2 cellular contexts compared by ENCODE assay signal in the genomic region with DNA sequence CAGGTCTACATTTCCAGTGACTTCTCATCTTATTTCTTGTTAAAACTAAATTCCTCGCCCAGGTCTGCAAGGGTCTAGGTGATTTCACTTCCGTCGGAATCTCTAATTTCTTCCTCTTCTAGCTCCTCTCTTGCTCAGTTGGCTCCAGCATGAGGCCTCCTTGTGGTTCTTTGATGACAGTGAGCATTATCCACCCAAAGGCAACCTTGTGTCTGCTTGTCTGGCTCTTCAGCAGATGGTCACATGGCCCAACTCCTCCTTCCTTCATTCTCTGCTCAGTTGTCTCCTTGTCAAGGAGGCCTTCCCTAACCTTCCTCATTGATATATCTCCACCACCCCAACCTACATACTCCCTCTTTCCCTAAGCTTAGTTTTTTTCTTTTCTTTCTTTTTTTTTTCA.
TF ChIP-seq lines count a peak whose summit lies in the region.

No MANE protein-coding gene starts in this region.

TF ChIP-seq in HCT116, 20 proteins besides CTCF, POLR2A, EP300 and RAD21:
- TF ChIP-seq, protein P1, sequence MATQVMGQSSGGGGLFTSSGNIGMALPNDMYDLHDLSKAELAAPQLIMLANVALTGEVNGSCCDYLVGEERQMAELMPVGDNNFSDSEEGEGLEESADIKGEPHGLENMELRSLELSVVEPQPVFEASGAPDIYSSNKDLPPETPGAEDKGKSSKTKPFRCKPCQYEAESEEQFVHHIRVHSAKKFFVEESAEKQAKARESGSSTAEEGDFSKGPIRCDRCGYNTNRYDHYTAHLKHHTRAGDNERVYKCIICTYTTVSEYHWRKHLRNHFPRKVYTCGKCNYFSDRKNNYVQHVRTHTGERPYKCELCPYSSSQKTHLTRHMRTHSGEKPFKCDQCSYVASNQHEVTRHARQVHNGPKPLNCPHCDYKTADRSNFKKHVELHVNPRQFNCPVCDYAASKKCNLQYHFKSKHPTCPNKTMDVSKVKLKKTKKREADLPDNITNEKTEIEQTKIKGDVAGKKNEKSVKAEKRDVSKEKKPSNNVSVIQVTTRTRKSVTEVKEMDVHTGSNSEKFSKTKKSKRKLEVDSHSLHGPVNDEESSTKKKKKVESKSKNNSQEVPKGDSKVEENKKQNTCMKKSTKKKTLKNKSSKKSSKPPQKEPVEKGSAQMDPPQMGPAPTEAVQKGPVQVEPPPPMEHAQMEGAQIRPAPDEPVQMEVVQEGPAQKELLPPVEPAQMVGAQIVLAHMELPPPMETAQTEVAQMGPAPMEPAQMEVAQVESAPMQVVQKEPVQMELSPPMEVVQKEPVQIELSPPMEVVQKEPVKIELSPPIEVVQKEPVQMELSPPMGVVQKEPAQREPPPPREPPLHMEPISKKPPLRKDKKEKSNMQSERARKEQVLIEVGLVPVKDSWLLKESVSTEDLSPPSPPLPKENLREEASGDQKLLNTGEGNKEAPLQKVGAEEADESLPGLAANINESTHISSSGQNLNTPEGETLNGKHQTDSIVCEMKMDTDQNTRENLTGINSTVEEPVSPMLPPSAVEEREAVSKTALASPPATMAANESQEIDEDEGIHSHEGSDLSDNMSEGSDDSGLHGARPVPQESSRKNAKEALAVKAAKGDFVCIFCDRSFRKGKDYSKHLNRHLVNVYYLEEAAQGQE (IDR thresholded peaks at IDR 0.05; ENCODE audit: low read depth) = no peak
- no peak for TF ChIP-seq EGR1 (IDR thresholded peaks at IDR 0.05; ENCODE audit: low read depth)
- TF ChIP-seq CEBPB (IDR thresholded peaks at IDR 0.05; ENCODE audit: low read depth) = no peak
- TF ChIP-seq, protein P2, sequence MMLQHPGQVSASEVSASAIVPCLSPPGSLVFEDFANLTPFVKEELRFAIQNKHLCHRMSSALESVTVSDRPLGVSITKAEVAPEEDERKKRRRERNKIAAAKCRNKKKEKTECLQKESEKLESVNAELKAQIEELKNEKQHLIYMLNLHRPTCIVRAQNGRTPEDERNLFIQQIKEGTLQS (IDR thresholded peaks at IDR 0.05) = no peak
- no peak for TF ChIP-seq EZH2phosphoT487 (IDR thresholded peaks at IDR 0.05; ENCODE audit: borderline replicate concordance)
- no peak for TF ChIP-seq YY1 (IDR thresholded peaks at IDR 0.05; ENCODE audit: extremely low read depth, insufficient replicate concordance, low read depth, low read length)
- TF ChIP-seq ZFX (IDR thresholded peaks at IDR 0.05) = no peak
- TF ChIP-seq, protein P3, sequence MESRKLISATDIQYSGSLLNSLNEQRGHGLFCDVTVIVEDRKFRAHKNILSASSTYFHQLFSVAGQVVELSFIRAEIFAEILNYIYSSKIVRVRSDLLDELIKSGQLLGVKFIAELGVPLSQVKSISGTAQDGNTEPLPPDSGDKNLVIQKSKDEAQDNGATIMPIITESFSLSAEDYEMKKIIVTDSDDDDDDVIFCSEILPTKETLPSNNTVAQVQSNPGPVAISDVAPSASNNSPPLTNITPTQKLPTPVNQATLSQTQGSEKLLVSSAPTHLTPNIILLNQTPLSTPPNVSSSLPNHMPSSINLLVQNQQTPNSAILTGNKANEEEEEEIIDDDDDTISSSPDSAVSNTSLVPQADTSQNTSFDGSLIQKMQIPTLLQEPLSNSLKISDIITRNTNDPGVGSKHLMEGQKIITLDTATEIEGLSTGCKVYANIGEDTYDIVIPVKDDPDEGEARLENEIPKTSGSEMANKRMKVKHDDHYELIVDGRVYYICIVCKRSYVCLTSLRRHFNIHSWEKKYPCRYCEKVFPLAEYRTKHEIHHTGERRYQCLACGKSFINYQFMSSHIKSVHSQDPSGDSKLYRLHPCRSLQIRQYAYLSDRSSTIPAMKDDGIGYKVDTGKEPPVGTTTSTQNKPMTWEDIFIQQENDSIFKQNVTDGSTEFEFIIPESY (IDR thresholded peaks at IDR 0.05; ENCODE audit: extremely low read depth, insufficient replicate concordance, low read length) = no peak
- TF ChIP-seq ZNF274 (IDR thresholded peaks at IDR 0.05; ENCODE audit: low read depth, low read length) = no peak
- TF ChIP-seq SP1 (IDR thresholded peaks at IDR 0.05; ENCODE audit: low read depth) = no peak
- TF ChIP-seq SRF (IDR thresholded peaks at IDR 0.05; ENCODE audit: low read depth) = no peak
- no peak for TF ChIP-seq CBX3 (IDR thresholded peaks at IDR 0.05; ENCODE audit: low read depth)
- TF ChIP-seq, protein P4, sequence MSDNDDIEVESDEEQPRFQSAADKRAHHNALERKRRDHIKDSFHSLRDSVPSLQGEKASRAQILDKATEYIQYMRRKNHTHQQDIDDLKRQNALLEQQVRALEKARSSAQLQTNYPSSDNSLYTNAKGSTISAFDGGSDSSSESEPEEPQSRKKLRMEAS (IDR thresholded peaks at IDR 0.05) = no peak
- no peak for TF ChIP-seq TCF7L2 (IDR thresholded peaks at IDR 0.05; ENCODE audit: borderline replicate concordance, extremely low read depth, insufficient read depth, insufficient read length)
- no peak for TF ChIP-seq FOSL1 (IDR thresholded peaks at IDR 0.05; ENCODE audit: low read depth)
- TF ChIP-seq JUND (IDR thresholded peaks at IDR 0.05) = no peak
- TF ChIP-seq ELF1 (IDR thresholded peaks at IDR 0.05; ENCODE audit: borderline replicate concordance, low read depth) = no peak
- TF ChIP-seq SIN3A (IDR thresholded peaks at IDR 0.05; ENCODE audit: low read depth) = no peak
- no peak for TF ChIP-seq POLR2AphosphoS5 (IDR thresholded peaks at IDR 0.05; ENCODE audit: low read depth, low read length)
- no peak for TF ChIP-seq EZH2 (IDR thresholded peaks at IDR 0.05)
TF ChIP-seq in HCT116: peak in this region for 0.

TF ChIP-seq in H1, 55 proteins besides CTCF, POLR2A, EP300 and RAD21:
- TF ChIP-seq, protein P2 (IDR thresholded peaks at IDR 0.05; ENCODE audit: insufficient read depth, low read depth, low read length) = no peak
- TF ChIP-seq BCL11A (IDR thresholded peaks at IDR 0.05; ENCODE audit: low read depth in 2 of 2, low read length in 2 of 2) = no peak
- TF ChIP-seq ASH2L (IDR thresholded peaks at IDR 0.05; ENCODE audit: low read length) = no peak
- no peak for TF ChIP-seq GTF2F1 (IDR thresholded peaks at IDR 0.05; ENCODE audit: borderline replicate concordance, low read depth, low read length)
- no peak for TF ChIP-seq MAFK (IDR thresholded peaks at IDR 0.05; ENCODE audit: low read depth, low read length)
- TF ChIP-seq TEAD4 (IDR thresholded peaks at IDR 0.05; ENCODE audit: low read depth, low read length) = no peak
- no peak for TF ChIP-seq POLR2AphosphoS5 (IDR thresholded peaks at IDR 0.05; ENCODE audit: low read depth, low read length)
- TF ChIP-seq RBBP5 (IDR thresholded peaks at IDR 0.05; ENCODE audit: borderline replicate concordance, low read depth, low read length) = no peak
